In genomic region chr5:139104577-139105271, GRCh38 we compare ENCODE assay signal across 8 cellular contexts.
A peak's percentile ranks its signal among the peaks of the same experiment; 100 is the strongest.
DNase-seq lines count a peak whose midpoint lies in the region; ATAC-seq and TF ChIP-seq lines count a peak whose summit lies in the region.

No MANE protein-coding gene starts in this region.

- WGBS in H9 (ENCODE audit: extremely low coverage, insufficient read length, low lambda C conversion rate) = no CpG with 5 or more reads among the region's 10 CpGs
- WGBS in body of pancreas, 2 donors = 78 to 84% methylated on average over 9 to 10 of the region's 10 CpGs
- WGBS in mesendoderm (ENCODE audit: extremely low coverage, insufficient coverage, low lambda C conversion rate) = no CpG with 5 or more reads among the region's 10 CpGs

- peak; percentile 31 for ATAC-seq in body of pancreas
- no peak for ATAC-seq in HG03045 (IDR thresholded peaks at IDR 0.05; ENCODE audit: unreplicated experiment)

- H3K56ac ChIP-seq in H9 (ENCODE audit: insufficient read length, low read depth, low read length) (no peak overlapping the region), mesendoderm (ENCODE audit: low read length) (no peak overlapping the region)

- H3K18ac ChIP-seq in H9 (ENCODE audit: insufficient read length, low read depth, low read length) = no peak overlapping the region
- no peak overlapping the region for H3K18ac ChIP-seq in mesendoderm (ENCODE audit: low read length)

- no peak for TF ChIP-seq CTCF in H9 (conservative IDR thresholded peaks at IDR 0.05)
- TF ChIP-seq CTCF in body of pancreas (IDR thresholded peaks at IDR 0.05) = no peak

- DNase-seq in H9 = peak; percentile 22
- peak; percentile 22 to 40 (median 27) for DNase-seq in body of pancreas
- DNase-seq in iris pigment epithelial cell (ENCODE audit: low read depth) = peak; percentile 94
- peak; percentile 23 for DNase-seq in smooth muscle cell of the brain vasculature (ENCODE audit: low read depth, low spot score)
- DNase-seq in erythroblast (lab: John Stamatoyannopoulos, UW) = no peak
- no peak for DNase-seq in NCI-H128 (lab: John Stamatoyannopoulos, UW; ENCODE audit: unreplicated experiment)
- no peak for DNase-seq in mesendoderm

- H2AK5ac ChIP-seq in H9 (ENCODE audit: insufficient read length, low read length) (no peak overlapping the region), mesendoderm (ENCODE audit: low read length) (no peak overlapping the region)

- H2BK20ac ChIP-seq in H9 (ENCODE audit: low read depth, low read length, poor library complexity, severe bottlenecking) = no peak overlapping the region

- H4K5ac ChIP-seq in H9 (ENCODE audit: insufficient read length, low read depth, low read length) = no peak overlapping the region
- H4K5ac ChIP-seq in mesendoderm (ENCODE audit: low read length) = no peak overlapping the region

- no peak overlapping the region for H2AFZ ChIP-seq in H9 (ENCODE audit: low read length)

- peak overlapping the region in 1 of 3 experiments; percentile 11; a peak in 1 of 7 replicates for H3K27ac Mint-ChIP-seq in H9

- H3K4ac ChIP-seq in H9 (ENCODE audit: low read depth, low read length) = no peak overlapping the region
- no peak overlapping the region for H3K4ac ChIP-seq in mesendoderm (ENCODE audit: low read depth, low read length)

- H3K79me2 ChIP-seq in H9 (ENCODE audit: insufficient read depth, low read length) (no peaks in the 10 kb centered on the region; the same call in 1 of the 2 replicates), mesendoderm (ENCODE audit: control insufficient read depth, insufficient read depth, low read length) (no peaks in the 10 kb centered on the region)

- no peak overlapping the region for H2BK5ac ChIP-seq in H9 (ENCODE audit: insufficient read length, low read length)
- no peak overlapping the region for H2BK5ac ChIP-seq in mesendoderm (ENCODE audit: low read length)

- H3K4me1 ChIP-seq in H9 (ENCODE audit: insufficient read depth, low read length) = no peaks in the 10 kb centered on the region; the same call in 1 of the 2 replicates
- peaks cover 18% of the 10 kb centered on the region for H3K4me1 ChIP-seq in body of pancreas
- no peaks in the 10 kb centered on the region for H3K4me1 ChIP-seq in mesendoderm (ENCODE audit: control insufficient read depth, low read depth, low read length)

- intact Hi-C loops in body of pancreas (cut with DNase I) = no loop called here

- no peaks in the 10 kb centered on the region for H3K23me2 ChIP-seq in H9 (ENCODE audit: insufficient read length, low read depth, low read length, poor library complexity, severe bottlenecking)

- no peak overlapping the region for H3T11ph ChIP-seq in H9 (ENCODE audit: low read length)

- no peak overlapping the region for H3K4me3 ChIP-seq in body of pancreas
- H3K4me3 ChIP-seq in mesendoderm (ENCODE audit: low read length) = no peak overlapping the region

- H3K4me1 Mint-ChIP-seq in H9 = peaks cover 42 to 47% of the 10 kb centered on the region in 2 experiments

- H3K23ac ChIP-seq in H9 (ENCODE audit: insufficient read length, low read depth, low read length) = no peak overlapping the region
- no peak overlapping the region for H3K23ac ChIP-seq in mesendoderm (ENCODE audit: low read length)

- no peaks in the 10 kb centered on the region for H3K27me3 Mint-ChIP-seq in H9 (ENCODE audit: low read depth)

- H3K9ac ChIP-seq in H9 (ENCODE audit: extremely low read depth, insufficient read length, low read length) (no peak overlapping the region), mesendoderm (ENCODE audit: low read length) (no peak overlapping the region)

- H3K27me3 ChIP-seq in H9 (ENCODE audit: insufficient read depth, low read length) (no peaks in the 10 kb centered on the region), body of pancreas (no peaks in the 10 kb centered on the region), mesendoderm (ENCODE audit: insufficient read depth, low read length, poor library complexity) (no peaks in the 10 kb centered on the region)

- no peak overlapping the region for H2BK12ac ChIP-seq in H9 (ENCODE audit: insufficient read length, low read depth, low read length)

- H2BK15ac ChIP-seq in H9 (ENCODE audit: low read depth, low read length) = no peak overlapping the region
- H2BK15ac ChIP-seq in mesendoderm (replicated peaks; ENCODE audit: low read depth) = no peak overlapping the region

- H3K9me3 ChIP-seq in H9 (ENCODE audit: control insufficient read depth, low read depth, low read length) (no peaks in the 10 kb centered on the region), body of pancreas (no peaks in the 10 kb centered on the region)

- H3K4me2 ChIP-seq in H9 (ENCODE audit: insufficient read depth, insufficient read length, low read length) (no peak overlapping the region), mesendoderm (ENCODE audit: low read length) (no peak overlapping the region)

- H3K36me3 ChIP-seq in body of pancreas (replicated peaks in 1 of 2; ENCODE audit: insufficient read depth in 1 of 2, low read depth in 2 of 2) (no peaks in the 10 kb centered on the region), mesendoderm (ENCODE audit: control insufficient read depth, insufficient read depth, low read length) (no peaks in the 10 kb centered on the region)

- H3K36me3 Mint-ChIP-seq in H9 (ENCODE audit: insufficient read depth in 1 of 3, low read depth in 3 of 3) = no peaks in the 10 kb centered on the region

- H3K4me3 Mint-ChIP-seq in H9 = no peak overlapping the region

- no peaks in the 10 kb centered on the region for H4K20me1 ChIP-seq in H9 (ENCODE audit: control insufficient read depth, insufficient read depth, insufficient read length)

- no peak overlapping the region for H3K27ac ChIP-seq in H9 (ENCODE audit: insufficient read length, low read depth, low read length)
- H3K27ac ChIP-seq in body of pancreas = peak overlapping the region in 1 of 4 donors; percentile 9
- H3K27ac ChIP-seq in mesendoderm (ENCODE audit: low read depth, low read length) = no peak overlapping the region

- no peak overlapping the region for H4K8ac ChIP-seq in H9 (replicated peaks; ENCODE audit: insufficient read length, low read depth, low read length)
- H4K8ac ChIP-seq in mesendoderm (ENCODE audit: low read depth, low read length) = no peak overlapping the region

- H4K91ac ChIP-seq in H9 (ENCODE audit: insufficient read length, low read depth, low read length) = no peak overlapping the region

- no peak overlapping the region for H2BK120ac ChIP-seq in H9 (ENCODE audit: low read depth, low read length, poor library complexity, severe bottlenecking)
- H2BK120ac ChIP-seq in mesendoderm (ENCODE audit: low read depth, low read length) = no peak overlapping the region

- TF ChIP-seq POLR2A in body of pancreas (IDR thresholded peaks at IDR 0.05) (no peak), erythroblast (IDR thresholded peaks at IDR 0.05; ENCODE audit: low read length) (no peak)

- H3K9me3 Mint-ChIP-seq in H9 = no peaks in the 10 kb centered on the region

- no peak overlapping the region for H3K14ac ChIP-seq in H9 (ENCODE audit: insufficient read depth, low read length)

- no peaks in the 10 kb centered on the region for H3K79me1 ChIP-seq in H9 (ENCODE audit: insufficient read depth, low read depth, low read length, poor library complexity, severe bottlenecking)
- no peaks in the 10 kb centered on the region for H3K79me1 ChIP-seq in mesendoderm (ENCODE audit: low read length)

Comparison
In these comparisons a context has a peak if more than half of its experiments do, and no peak if none do; other contexts are left out.
1. DNase-seq: peak in H9 (single experiment), body of pancreas (4 of 4), iris pigment epithelial cell (single experiment) and smooth muscle cell of the brain vasculature (single experiment); none in erythroblast (0 of 2), NCI-H128 (single experiment) and mesendoderm (single experiment).